In the genomic region with DNA sequence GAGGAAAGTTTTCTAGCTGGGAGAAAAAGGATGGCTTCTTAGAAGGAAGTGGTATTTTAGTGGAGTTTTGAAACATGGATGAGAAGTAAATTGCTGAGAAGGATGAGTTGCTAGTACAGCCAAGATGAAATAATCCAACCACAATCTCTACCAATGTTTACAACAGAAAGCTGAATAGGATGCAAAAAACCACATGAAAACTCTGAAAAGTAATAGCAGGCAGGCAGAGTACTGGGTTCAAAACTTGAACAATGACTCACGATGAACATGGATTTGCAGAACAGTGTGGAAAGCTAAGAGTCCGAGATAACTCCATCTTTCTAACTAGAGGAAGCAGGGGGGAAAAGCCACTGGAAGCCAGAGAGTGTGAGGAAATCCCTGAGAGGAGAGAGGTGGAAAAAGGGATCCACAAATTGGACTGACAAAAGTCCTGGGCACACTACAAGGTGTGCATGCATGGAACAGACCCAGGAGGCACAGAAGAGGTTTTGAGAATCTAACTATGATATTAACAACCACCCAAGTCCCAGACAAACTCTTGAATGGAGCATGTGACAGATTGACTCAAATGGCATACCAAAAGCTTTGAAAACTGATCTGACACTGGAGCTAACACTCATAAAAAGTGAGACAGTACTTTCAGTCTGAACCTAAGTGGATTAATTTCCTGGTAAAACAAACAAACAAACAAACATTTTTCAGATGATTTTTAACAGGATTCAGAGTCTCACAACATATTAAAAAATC, we compare ENCODE assay signal across 13 cellular contexts.
DNase-seq lines count a peak whose midpoint lies in the region; ATAC-seq, FAIRE-seq and TF ChIP-seq lines count a peak whose summit lies in the region.
"Had no signal": no experiment of that assay in that cellular context is flagged by ENCODE, and none has a peak within 500 bp of the region (broad histone marks: within the 10 kb centered on the region; RNA-seq: fewer than 3 reads in every experiment).

No MANE protein-coding gene starts in this region.

- H3K4me3 ChIP-seq in CD8-positive, alpha-beta memory T cell (ENCODE audit: low read length) = no peak overlapping the region
- H3K4me3 ChIP-seq: GM23248, SJCRH30 had no signal

- H3K27ac Mint-ChIP-seq in CD8-positive, alpha-beta memory T cell = peak overlapping the region in 7 of 8 donors; percentile 21 to 85 (median 71)
- H3K27ac Mint-ChIP-seq in activated CD8-positive, alpha-beta T cell treated with anti-CD3 and anti-CD28 coated beads, Interleukin-2, amount 10 ng/mL, durations not matched to agents 7 days and 5 days = peak overlapping the region; percentile 57
- H3K27ac Mint-ChIP-seq in naive B cell = peak overlapping the region; percentile 86 to 99 (median 90)

- peaks cover 20 to 56% (median 37%) of the 10 kb centered on the region in 3 donors for H3K36me3 Mint-ChIP-seq in CD8-positive, alpha-beta memory T cell
- H3K36me3 Mint-ChIP-seq in activated CD8-positive, alpha-beta T cell treated with anti-CD3 and anti-CD28 coated beads, Interleukin-2, amount 10 ng/mL, durations not matched to agents 7 days and 5 days (ENCODE audit: low read depth) = peaks cover 66% of the 10 kb centered on the region
- H3K36me3 Mint-ChIP-seq in naive B cell = peaks cover 57 to 65% of the 10 kb centered on the region in 2 donors

- H3K27me3 Mint-ChIP-seq in CD8-positive, alpha-beta memory T cell = no peaks in the 10 kb centered on the region
- no peaks in the 10 kb centered on the region for H3K27me3 Mint-ChIP-seq in activated CD8-positive, alpha-beta T cell treated with anti-CD3 and anti-CD28 coated beads, Interleukin-2, amount 10 ng/mL, durations not matched to agents 7 days and 5 days (ENCODE audit: low read depth)
- H3K27me3 Mint-ChIP-seq in naive B cell = no peaks in the 10 kb centered on the region

- peak overlapping the region in 5 of 7 donors; percentile 2 to 58 (median 22) for H3K4me3 Mint-ChIP-seq in CD8-positive, alpha-beta memory T cell
- H3K4me3 Mint-ChIP-seq in activated CD8-positive, alpha-beta T cell treated with anti-CD3 and anti-CD28 coated beads, Interleukin-2, amount 10 ng/mL, durations not matched to agents 7 days and 5 days = peak overlapping the region; percentile 2
- peak overlapping the region in 4 of 8 donors; percentile 28 to 52 (median 38) for H3K4me3 Mint-ChIP-seq in naive B cell

- no peaks in the 10 kb centered on the region for H3K9me3 ChIP-seq in CD8-positive, alpha-beta memory T cell (ENCODE audit: low read length)
- H3K9me3 ChIP-seq: SJCRH30 had no signal

- ATAC-seq in activated CD8-positive, alpha-beta T cell treated with anti-CD3 and anti-CD28 coated beads, Interleukin-2, amount 10 ng/mL, durations not matched to agents 7 days and 5 days = peak; percentile 50
- no peak for ATAC-seq in naive B cell (ENCODE audit: low read depth in 2 of 2)
- ATAC-seq: sciatic nerve had no signal

- H3K9me3 Mint-ChIP-seq in CD8-positive, alpha-beta memory T cell = peaks cover 0 to 4% (median 0%) of the 10 kb centered on the region in 5 donors
- peaks cover 20% of the 10 kb centered on the region for H3K9me3 Mint-ChIP-seq in activated CD8-positive, alpha-beta T cell treated with anti-CD3 and anti-CD28 coated beads, Interleukin-2, amount 10 ng/mL, durations not matched to agents 7 days and 5 days (ENCODE audit: insufficient read depth)
- H3K9me3 Mint-ChIP-seq in naive B cell = peaks cover 0 to 14% (median 8%) of the 10 kb centered on the region in 7 donors

- no peaks in the 10 kb centered on the region for H3K27me3 ChIP-seq in CD8-positive, alpha-beta memory T cell (ENCODE audit: insufficient read depth, low read length, poor library complexity, severe bottlenecking)
- H3K27me3 ChIP-seq: SJCRH30 had no signal

- no peak overlapping the region for H3K27ac ChIP-seq in CD8-positive, alpha-beta memory T cell (ENCODE audit: low read depth, low read length)
- H3K27ac ChIP-seq: GM23248, SJCRH30 had no signal

- POLR2A ChIA-PET in CD8-positive, alpha-beta memory T cell (lab: Charles Lee) = interaction anchor here (1.0 kb wide), 1 partner anchor 157 kb away, joined by 3 read pairs; no protein-coding TSS in a partner anchor
- POLR2A ChIA-PET in activated CD8-positive, alpha-beta T cell treated with anti-CD3 and anti-CD28 coated beads, Interleukin-2, amount 10 ng/mL, durations not matched to agents 7 days and 5 days (lab: Charles Lee) = interaction anchor here (0.6 to 1.5 kb wide), 5 partner anchors 18 to 76 kb away, joined by 3 to 8 read pairs (median 4); partner anchors contain the start of gene ST6GAL1

- H3K4me1 ChIP-seq in CD8-positive, alpha-beta memory T cell (ENCODE audit: insufficient read depth, low read length) = peaks cover 40% of the 10 kb centered on the region
- H3K4me1 ChIP-seq: SJCRH30 had no signal

- no peak for TF ChIP-seq POLR2A in GM12891 (IDR thresholded peaks at IDR 0.05; ENCODE audit: low read depth, low read length)

- no peak for DNase-seq in CD8-positive, alpha-beta memory T cell
- DNase-seq in HT1080 (ENCODE audit: low read depth) (peak; percentile 29), naive B cell (no peak), islet precursor cell (no peak), NCI-H524 treated with DMSO at 0.1 percent for 48 hours (lab: John Stamatoyannopoulos, UW) (no peak), GM12891 (ENCODE audit: insufficient read length, low spot score) (no peak)
- DNase-seq in activated CD8-positive, alpha-beta T cell treated with anti-CD3 and anti-CD28 coated beads, Interleukin-2, amount 10 ng/mL, durations not matched to agents 7 days and 5 days = no peak
- DNase-seq: aorta, Calu3, GM23248, NCI-H82, SJCRH30 had no signal

- H3K36me3 ChIP-seq in CD8-positive, alpha-beta memory T cell (ENCODE audit: insufficient read depth, low read length) = no peaks in the 10 kb centered on the region
- H3K36me3 ChIP-seq: SJCRH30 had no signal

- CTCF ChIA-PET in CD8-positive, alpha-beta memory T cell (lab: Charles Lee) = interaction anchor here (0.9 to 1.4 kb wide), 2 partner anchors 20 to 157 kb away, joined by 3 to 4 read pairs; no protein-coding TSS in a partner anchor
- CTCF ChIA-PET in activated CD8-positive, alpha-beta T cell treated with anti-CD3 and anti-CD28 coated beads, Interleukin-2, amount 10 ng/mL, durations not matched to agents 7 days and 5 days (lab: Charles Lee) = interaction anchor here (1.0 to 1.3 kb wide), 4 partner anchors 13 to 157 kb away, joined by 3 to 6 read pairs (median 3); no protein-coding TSS in a partner anchor

- H3K4me1 Mint-ChIP-seq in CD8-positive, alpha-beta memory T cell = peaks cover 69 to 85% (median 77%) of the 10 kb centered on the region in 3 donors
- peaks cover 70% of the 10 kb centered on the region for H3K4me1 Mint-ChIP-seq in activated CD8-positive, alpha-beta T cell treated with anti-CD3 and anti-CD28 coated beads, Interleukin-2, amount 10 ng/mL, durations not matched to agents 7 days and 5 days (ENCODE audit: low read depth)
- peaks cover 64 to 96% (median 92%) of the 10 kb centered on the region in 3 donors for H3K4me1 Mint-ChIP-seq in naive B cell

- FAIRE-seq in GM12891 (lab: Jason Lieb, UNC) = no peak

TF ChIP-seq in GM12891, 5 proteins besides CTCF, POLR2A, EP300 and RAD21:
- no peak for TF ChIP-seq POLR2AphosphoS5 (IDR thresholded peaks at IDR 0.05; ENCODE audit: low read depth, low read length)
- no peak for TF ChIP-seq SPI1 (IDR thresholded peaks at IDR 0.05; ENCODE audit: low read depth, low read length)
- TF ChIP-seq TAF1 (IDR thresholded peaks at IDR 0.05; ENCODE audit: low read depth, low read length) = no peak
- TF ChIP-seq PAX5 (IDR thresholded peaks at IDR 0.05; ENCODE audit: insufficient read depth, low read length, severe bottlenecking) = no peak
